24 cellular contexts compared by ENCODE assay signal in the genomic region with DNA sequence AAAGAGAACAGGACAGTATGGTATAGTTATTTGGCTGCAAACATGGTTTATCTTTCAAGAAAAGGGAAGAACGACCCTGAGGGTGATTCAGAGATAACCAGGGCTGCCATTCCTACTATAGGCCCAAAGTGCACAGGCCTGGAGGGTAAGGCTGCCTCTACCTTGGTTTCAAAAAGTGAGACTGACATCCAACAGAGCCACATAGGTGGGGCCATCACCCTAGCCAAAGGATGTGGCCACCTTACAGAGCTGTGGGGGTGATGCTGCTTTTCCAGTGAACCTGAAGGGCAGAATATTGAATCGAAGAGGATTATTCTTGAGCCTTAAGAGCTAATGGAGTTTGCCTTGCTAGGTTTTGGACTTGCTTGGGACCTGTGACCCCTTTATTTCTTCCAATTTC. TPM values are rescaled to one million over a fixed set of nuclear protein-coding genes. Genes with fewer than 3 reads are reported as not detected.
DNase-seq lines count a peak whose midpoint lies in the region; ATAC-seq lines count a peak whose summit lies in the region.
"Had no signal": no experiment of that assay in that cellular context is flagged by ENCODE, and none has a peak within 500 bp of the region (broad histone marks: within the 10 kb centered on the region; RNA-seq: fewer than 3 reads in every experiment).

No MANE protein-coding gene starts in this region.

- H3K4me3 ChIP-seq in CD4-positive, alpha-beta memory T cell (ENCODE audit: low read length in 2 of 2) = no peak overlapping the region

- no peaks in the 10 kb centered on the region for H3K9me3 ChIP-seq in CD4-positive, alpha-beta memory T cell (ENCODE audit: control insufficient read depth in 1 of 2, low read length in 2 of 2)
- H3K9me3 ChIP-seq: neutrophil had no signal

- DNase-seq in activated CD4-positive, alpha-beta T cell treated with anti-CD3 and anti-CD28 coated beads, Interleukin-2, amount 10 ng/mL, durations not matched to agents 24 days and 14 days = peak; percentile 64
- DNase-seq in activated CD4-positive, alpha-beta T cell treated with anti-CD3 and anti-CD28 coated beads for 1 hour = no peak
- peak in 1 of 5 donors; percentile 42 for DNase-seq in CD4-positive, alpha-beta memory T cell
- peak; percentile 54 for DNase-seq in activated CD4-positive, alpha-beta memory T cell treated with anti-CD3 and anti-CD28 coated beads, Interleukin-2, amount 10 ng/mL, durations not matched to agents 7 days and 5 days
- DNase-seq in immature natural killer cell = peak in 2 of 3 donors; percentile 26 to 38
- DNase-seq in DMS 273 (lab: John Stamatoyannopoulos, UW; ENCODE audit: unreplicated experiment) = no peak
- DNase-seq: AML-193; cerebellar nuclear complex; GDM1; GOT3; HFFc6; hypothalamus; NCI-H1436; NCI-H748 treated with DMSO at 0.1 percent for 48 hours; stimulated activated CD4-positive, alpha-beta T cell treated with anti-CD3 and anti-CD28 coated beads, Interleukin-12 subunit alpha, Interleukin-12 subunit beta, amount 100 ng/mL, for 4 hours; stimulated activated naive CD4-positive, alpha-beta T cell treated with Interleukin-2 at 50 U/mL for 16 hours had no signal

- H3K36me3 Mint-ChIP-seq in activated CD4-positive, alpha-beta T cell treated with anti-CD3 and anti-CD28 coated beads, Interleukin-2, amount 10 ng/mL, durations not matched to agents 24 days and 14 days (ENCODE audit: low read depth) = peaks cover 25% of the 10 kb centered on the region
- H3K36me3 Mint-ChIP-seq in CD4-positive, alpha-beta memory T cell = peaks cover 0 to 25% of the 10 kb centered on the region in 2 donors
- H3K36me3 Mint-ChIP-seq in activated CD4-positive, alpha-beta memory T cell treated with anti-CD3 and anti-CD28 coated beads, Interleukin-2, amount 10 ng/mL, durations not matched to agents 7 days and 5 days (ENCODE audit: low read depth) = peaks cover 43% of the 10 kb centered on the region
- peaks cover 0 to 6% (median 0%) of the 10 kb centered on the region in 3 donors for H3K36me3 Mint-ChIP-seq in immature natural killer cell
- H3K36me3 Mint-ChIP-seq: memory B cell had no signal

- POLR2A ChIA-PET in CD4-positive, alpha-beta memory T cell (lab: Charles Lee; ENCODE audit: partially characterized antibody) = interaction anchor here (0.6 to 1.7 kb wide), 3 partner anchors 10 to 34 kb away, joined by 3 to 13 read pairs (median 4); a partner anchor contains a TSS
- POLR2A ChIA-PET in activated CD4-positive, alpha-beta memory T cell treated with anti-CD3 and anti-CD28 coated beads, Interleukin-2, amount 10 ng/mL, durations not matched to agents 7 days and 5 days (lab: Charles Lee) = interaction anchor here (0.5 to 3.1 kb wide), 9 partner anchors 8 to 401 kb away, joined by 3 to 41 read pairs (median 4); a partner anchor contains a TSS

- ATAC-seq in GM19035 (IDR thresholded peaks at IDR 0.05; ENCODE audit: unreplicated experiment) = no peak
- no peak for ATAC-seq in HG02970 (IDR thresholded peaks at IDR 0.05; ENCODE audit: low FRiP score, unreplicated experiment)
- ATAC-seq: sciatic nerve had no signal

- intact Hi-C loops in activated CD4-positive, alpha-beta T cell treated with anti-CD3 and anti-CD28 coated beads, Interleukin-2, amount 10 ng/mL, durations not matched to agents 24 days and 14 days (cut with micrococcal nuclease) = no loop called here
- intact Hi-C loops in CD4-positive, alpha-beta memory T cell (cut with micrococcal nuclease) = loop anchor here (2.0 kb wide), 1 partner anchor 15 kb away; a partner anchor contains a TSS

- no peaks in the 10 kb centered on the region for H3K27me3 ChIP-seq in CD4-positive, alpha-beta memory T cell (ENCODE audit: insufficient read depth, low read length)
- H3K27me3 ChIP-seq: neutrophil had no signal

- H3K4me3 Mint-ChIP-seq in activated CD4-positive, alpha-beta T cell treated with anti-CD3 and anti-CD28 coated beads, Interleukin-2, amount 10 ng/mL, durations not matched to agents 24 days and 14 days = peak overlapping the region; percentile 53
- H3K4me3 Mint-ChIP-seq in CD4-positive, alpha-beta memory T cell = peak overlapping the region in 3 of 8 donors; percentile 0 to 61 (median 35)
- peak overlapping the region; percentile 48 for H3K4me3 Mint-ChIP-seq in activated CD4-positive, alpha-beta memory T cell treated with anti-CD3 and anti-CD28 coated beads, Interleukin-2, amount 10 ng/mL, durations not matched to agents 7 days and 5 days
- peak overlapping the region; percentile 45 to 76 (median 63) for H3K4me3 Mint-ChIP-seq in immature natural killer cell
- H3K4me3 Mint-ChIP-seq: HFFc6, memory B cell had no signal

- H3K27ac ChIP-seq in CD4-positive, alpha-beta memory T cell (ENCODE audit: low read depth, low read length) = peak overlapping the region; percentile 6
- H3K27ac ChIP-seq: KMS-11, neutrophil had no signal

- peaks cover 37% of the 10 kb centered on the region for H3K4me1 Mint-ChIP-seq in activated CD4-positive, alpha-beta T cell treated with anti-CD3 and anti-CD28 coated beads, Interleukin-2, amount 10 ng/mL, durations not matched to agents 24 days and 14 days
- H3K4me1 Mint-ChIP-seq in CD4-positive, alpha-beta memory T cell = peaks cover 38 to 51% (median 42%) of the 10 kb centered on the region in 4 donors
- peaks cover 50% of the 10 kb centered on the region for H3K4me1 Mint-ChIP-seq in activated CD4-positive, alpha-beta memory T cell treated with anti-CD3 and anti-CD28 coated beads, Interleukin-2, amount 10 ng/mL, durations not matched to agents 7 days and 5 days
- peaks cover 48 to 70% of the 10 kb centered on the region in 2 donors for H3K4me1 Mint-ChIP-seq in immature natural killer cell
- H3K4me1 Mint-ChIP-seq: memory B cell had no signal

- peak overlapping the region; percentile 55 for H3K27ac Mint-ChIP-seq in activated CD4-positive, alpha-beta T cell treated with anti-CD3 and anti-CD28 coated beads, Interleukin-2, amount 10 ng/mL, durations not matched to agents 24 days and 14 days
- H3K27ac Mint-ChIP-seq in CD4-positive, alpha-beta memory T cell = peak overlapping the region in 1 of 7 donors; percentile 72
- peak overlapping the region; percentile 78 for H3K27ac Mint-ChIP-seq in activated CD4-positive, alpha-beta memory T cell treated with anti-CD3 and anti-CD28 coated beads, Interleukin-2, amount 10 ng/mL, durations not matched to agents 7 days and 5 days
- peak overlapping the region; percentile 46 to 90 (median 86) for H3K27ac Mint-ChIP-seq in immature natural killer cell
- H3K27ac Mint-ChIP-seq: HFFc6, memory B cell, progenitor cell of endocrine pancreas had no signal

- H3K27me3 Mint-ChIP-seq in activated CD4-positive, alpha-beta T cell treated with anti-CD3 and anti-CD28 coated beads, Interleukin-2, amount 10 ng/mL, durations not matched to agents 24 days and 14 days = no peaks in the 10 kb centered on the region
- no peaks in the 10 kb centered on the region for H3K27me3 Mint-ChIP-seq in CD4-positive, alpha-beta memory T cell
- H3K27me3 Mint-ChIP-seq in activated CD4-positive, alpha-beta memory T cell treated with anti-CD3 and anti-CD28 coated beads, Interleukin-2, amount 10 ng/mL, durations not matched to agents 7 days and 5 days = no peaks in the 10 kb centered on the region
- H3K27me3 Mint-ChIP-seq in immature natural killer cell (ENCODE audit: low read depth in 3 of 3) = peaks cover 0 to 4% (median 0%) of the 10 kb centered on the region in 3 donors
- H3K27me3 Mint-ChIP-seq: progenitor cell of endocrine pancreas had no signal

- H3K36me3 ChIP-seq in CD4-positive, alpha-beta memory T cell (ENCODE audit: insufficient read depth, low read length) = no peaks in the 10 kb centered on the region
- H3K36me3 ChIP-seq: neutrophil had no signal

- peaks cover 57% of the 10 kb centered on the region for H3K4me1 ChIP-seq in CD4-positive, alpha-beta memory T cell (ENCODE audit: insufficient read depth, low read length)

- CTCF ChIA-PET in CD4-positive, alpha-beta memory T cell (lab: Charles Lee; ENCODE audit: partially characterized antibody) = interaction anchor here (1.2 kb wide), 1 partner anchor 14 kb away, joined by 3 read pairs; no protein-coding TSS in a partner anchor
- CTCF ChIA-PET in activated CD4-positive, alpha-beta memory T cell treated with anti-CD3 and anti-CD28 coated beads, Interleukin-2, amount 10 ng/mL, durations not matched to agents 7 days and 5 days (lab: Charles Lee) = interaction anchor here (1.1 kb wide), 1 partner anchor 151 kb away, joined by 3 read pairs; no protein-coding TSS in a partner anchor

- H3K9me3 Mint-ChIP-seq in activated CD4-positive, alpha-beta T cell treated with anti-CD3 and anti-CD28 coated beads, Interleukin-2, amount 10 ng/mL, durations not matched to agents 24 days and 14 days = no peaks in the 10 kb centered on the region
- no peaks in the 10 kb centered on the region for H3K9me3 Mint-ChIP-seq in CD4-positive, alpha-beta memory T cell
- no peaks in the 10 kb centered on the region for H3K9me3 Mint-ChIP-seq in activated CD4-positive, alpha-beta memory T cell treated with anti-CD3 and anti-CD28 coated beads, Interleukin-2, amount 10 ng/mL, durations not matched to agents 7 days and 5 days
- H3K9me3 Mint-ChIP-seq in immature natural killer cell = no peaks in the 10 kb centered on the region
- H3K9me3 Mint-ChIP-seq: HFFc6, memory B cell had no signal

RNA-seq across cellular contexts. Expression of a gene that starts 15.7 kb away (rescaled TPM):
- 51.7 and 53.9 TPM in 2 replicates for total RNA-seq in activated CD4-positive, alpha-beta T cell treated with anti-CD3 and anti-CD28 coated beads, Interleukin-2, amount 10 ng/mL, durations not matched to agents 24 days and 14 days
- total RNA-seq in CD4-positive, alpha-beta memory T cell = 10 to 100 TPM; 50.3 to 53.1 TPM
- polyA plus RNA-seq in CD4-positive, alpha-beta memory T cell = 10 to 100 TPM; 64.3 to 85.1 TPM
- total RNA-seq in activated CD4-positive, alpha-beta memory T cell treated with anti-CD3 and anti-CD28 coated beads, Interleukin-2, amount 10 ng/mL, durations not matched to agents 7 days and 5 days = 10 to 100 TPM; 58.3 to 61.2 TPM
- 100 to 1,000 TPM; 127 to 164 (median 136) TPM for polyA plus RNA-seq in immature natural killer cell
- total RNA-seq: endothelial cell of umbilical vein, HFFc6, progenitor cell of endocrine pancreas had no signal
- polyA plus RNA-seq: endothelial cell of umbilical vein had no signal

RNA-seq across cellular contexts. Expression of a gene that starts 29.6 kb away (rescaled TPM):
- total RNA-seq in activated CD4-positive, alpha-beta T cell treated with anti-CD3 and anti-CD28 coated beads, Interleukin-2, amount 10 ng/mL, durations not matched to agents 24 days and 14 days = not detected in 2 replicates
- not detected for total RNA-seq in CD4-positive, alpha-beta memory T cell
- polyA plus RNA-seq in CD4-positive, alpha-beta memory T cell = not detected
- not detected for total RNA-seq in activated CD4-positive, alpha-beta memory T cell treated with anti-CD3 and anti-CD28 coated beads, Interleukin-2, amount 10 ng/mL, durations not matched to agents 7 days and 5 days
- polyA plus RNA-seq in immature natural killer cell = not detected
- total RNA-seq: endothelial cell of umbilical vein, HFFc6, progenitor cell of endocrine pancreas, sciatic nerve had no signal
- polyA plus RNA-seq: endothelial cell of umbilical vein had no signal

Comparison
In these comparisons a context has a peak if more than half of its experiments do, and no peak if none do; other contexts are left out.
1. DNase-seq: peak in activated CD4-positive, alpha-beta T cell treated with anti-CD3 and anti-CD28 coated beads, Interleukin-2, amount 10 ng/mL, durations not matched to agents 24 days and 14 days (single experiment), activated CD4-positive, alpha-beta memory T cell treated with anti-CD3 and anti-CD28 coated beads, Interleukin-2, amount 10 ng/mL, durations not matched to agents 7 days and 5 days (single experiment) and immature natural killer cell (2 of 3); none in activated CD4-positive, alpha-beta T cell treated with anti-CD3 and anti-CD28 coated beads for 1 hour (single experiment) and DMS 273 (single experiment).